ENCODE assay signal across 8 cellular contexts in the genomic region with DNA sequence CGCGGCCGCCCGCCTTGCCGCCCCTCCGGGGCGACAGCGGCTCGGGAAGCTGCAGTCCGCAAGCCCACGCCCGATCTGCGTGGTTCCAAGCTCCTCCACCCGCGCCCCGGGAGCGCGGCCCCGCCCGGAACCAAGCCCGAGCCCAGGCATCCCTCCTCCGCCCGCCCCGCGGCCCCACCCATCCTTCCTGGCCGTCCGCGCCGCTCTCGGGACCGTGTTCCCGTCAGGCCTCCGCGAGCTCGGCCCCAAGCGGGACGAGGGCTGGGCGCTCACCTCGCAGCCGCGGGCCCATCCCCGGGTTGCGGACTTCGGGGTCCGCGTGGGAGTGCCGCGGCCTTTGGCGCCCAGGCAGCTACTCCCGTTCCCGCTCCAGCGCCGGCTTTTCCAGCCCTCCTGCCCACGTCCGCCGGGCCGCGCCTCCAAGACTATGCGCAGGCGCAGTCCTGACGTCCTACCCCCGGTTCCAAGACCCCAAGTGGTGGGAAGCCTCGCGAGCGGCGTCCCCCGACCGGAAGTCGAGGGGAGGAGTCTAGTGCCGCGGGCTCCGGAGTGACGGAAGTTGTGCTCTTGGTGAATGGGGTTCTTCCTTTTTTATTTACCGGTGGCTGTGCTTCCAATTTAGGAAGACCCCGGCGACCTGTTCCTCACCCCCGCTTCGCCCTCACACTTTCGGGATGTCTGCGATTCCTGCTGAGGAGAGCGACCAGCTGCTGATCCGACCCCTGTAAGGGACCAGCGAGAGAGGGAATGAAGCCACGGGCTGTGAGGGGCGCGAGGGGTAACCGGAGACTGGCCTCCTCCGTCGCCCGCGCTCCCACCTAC. TPM values are rescaled to one million over a fixed set of nuclear protein-coding genes. Genes with fewer than 3 reads are reported as not detected.
DNase-seq lines count a peak whose midpoint lies in the region; ATAC-seq and TF ChIP-seq lines count a peak whose summit lies in the region.

Gene CPSF3 (plus strand): TSS at position 555 of the 822 bp plus-strand sequence. CDS start 120 bp downstream, at position 675.
Gene ITGB1BP1 (minus strand): TSS at position 429 of the 822 bp plus-strand sequence. CDS start 4,831 bp downstream, outside the sequence.

- peak; percentile 78 for ATAC-seq in HG03439 (IDR thresholded peaks at IDR 0.05; ENCODE audit: unreplicated experiment)

- peak within 1 kb of the TSS; percentile 81 for H3K27ac Mint-ChIP-seq in chondrocyte (ENCODE audit: unreplicated experiment)

- H3K9me3 Mint-ChIP-seq in chondrocyte (ENCODE audit: low read depth) = no peaks in the 10 kb centered on the region

- peak within 1 kb of the TSS; percentile 66 for H3K4me3 ChIP-seq in kidney epithelial cell (ENCODE audit: low read depth, low read length)

- no peaks in the 10 kb centered on the region for H3K27me3 ChIP-seq in kidney epithelial cell (ENCODE audit: control insufficient read depth, insufficient read depth, low read length)

- no peaks in the 10 kb centered on the region for H3K36me3 Mint-ChIP-seq in chondrocyte (ENCODE audit: low read depth)

- peak; percentile 79 for TF ChIP-seq POLR2A in GM19193 (IDR thresholded peaks at IDR 0.05; ENCODE audit: extremely low read depth, insufficient read depth, insufficient read length)

- no peaks in the 10 kb centered on the region for H3K36me3 ChIP-seq in kidney epithelial cell (ENCODE audit: control insufficient read depth, insufficient read depth, low read length)

- DNase-seq in AML-193 (lab: John Stamatoyannopoulos, UW) = peak; percentile 93 to 94
- peak; percentile 97 for DNase-seq in NCI-H510A treated with DMSO at 0.1 percent for 48 hours (lab: John Stamatoyannopoulos, UW)
- DNase-seq in activated CD4-positive, alpha-beta T cell treated with anti-CD3 and anti-CD28 coated beads for 24 hours (ENCODE audit: low read depth in 2 of 2) = peak; percentile 95 to 96
- peak; percentile 100 for DNase-seq in chondrocyte (ENCODE audit: low spot score)
- peak; percentile 80 for DNase-seq in kidney epithelial cell (ENCODE audit: low read depth)
- peak; percentile 94 to 96 for DNase-seq in stimulated activated CD4-positive, alpha-beta T cell treated with anti-CD3 and anti-CD28 coated beads, Interleukin-15, amount 100 ng/mL, for 48 hours (ENCODE audit: low read depth in 2 of 2)

- H3K4me1 Mint-ChIP-seq in chondrocyte (ENCODE audit: low read depth) = peaks cover 25% of the 10 kb centered on the region

- H3K4me3 Mint-ChIP-seq in chondrocyte (ENCODE audit: unreplicated experiment) = no peak within 1 kb of the TSS

- H3K27me3 Mint-ChIP-seq in chondrocyte (ENCODE audit: low read depth) = no peaks in the 10 kb centered on the region

- TF ChIP-seq CTCF in chondrocyte (IDR thresholded peaks at IDR 0.05) (peak; percentile 1), kidney epithelial cell (IDR thresholded peaks at IDR 0.05; ENCODE audit: insufficient read depth, low read length, poor library complexity, severe bottlenecking) (no peak)

RNA-seq across cellular contexts. Expression of gene CPSF3, which starts in this region (rescaled TPM):
- total RNA-seq in chondrocyte (23.3 to 31.3 TPM (median 24.9 TPM) in 3 replicates), kidney epithelial cell (39.0 and 43.1 TPM in 2 replicates)

RNA-seq across cellular contexts. Expression of gene ITGB1BP1, which starts in this region (rescaled TPM):
- total RNA-seq in chondrocyte = 99.8 to 126 TPM (median 117 TPM) in 3 replicates
- 41.4 and 45.3 TPM in 2 replicates for total RNA-seq in kidney epithelial cell

Comparison
In these comparisons a context has a peak if more than half of its experiments do, and no peak if none do; other contexts are left out.
1. Peak in every context shown above with its lines: DNase-seq, ATAC-seq and H3K4me3 ChIP-seq.